Comparison of ENCODE assay signal across 2 cellular contexts in genomic region chr14:35144029-35144428, GRCh38.
TF ChIP-seq lines count a peak whose summit lies in the region.

No MANE protein-coding gene starts in this region.

TF ChIP-seq in GM12878, 131 proteins besides CTCF, POLR2A, EP300 and RAD21 (continued from another document):
- TF ChIP-seq PBX3 (IDR thresholded peaks at IDR 0.05; ENCODE audit: insufficient replicate concordance, low read depth, low read length), result no peak
TF ChIP-seq in GM12878: peak in this region for 1.

TF ChIP-seq in HEK293T, 16 proteins besides CTCF, POLR2A, EP300 and RAD21 (continued from another document):
- TF ChIP-seq PKNOX1 (IDR thresholded peaks at IDR 0.05), result no peak
- TF ChIP-seq LEF1 (IDR thresholded peaks at IDR 0.05; ENCODE audit: borderline replicate concordance), result no peak
- TF ChIP-seq ELF4 (IDR thresholded peaks at IDR 0.05), result no peak
- TF ChIP-seq HDGF (IDR thresholded peaks at IDR 0.05; ENCODE audit: borderline replicate concordance), result no peak
- no peak for TF ChIP-seq CTBP1 (IDR thresholded peaks at IDR 0.05; ENCODE audit: borderline replicate concordance)
- TF ChIP-seq FOXM1 (IDR thresholded peaks at IDR 0.05; ENCODE audit: borderline replicate concordance), result no peak
- no peak for TF ChIP-seq SP1 (IDR thresholded peaks at IDR 0.05)
- no peak for TF ChIP-seq ARNT (IDR thresholded peaks at IDR 0.05)
- TF ChIP-seq FOXK2 (IDR thresholded peaks at IDR 0.05), result no peak
- TF ChIP-seq SUZ12 (IDR thresholded peaks at IDR 0.05), result no peak
